In the genomic region with DNA sequence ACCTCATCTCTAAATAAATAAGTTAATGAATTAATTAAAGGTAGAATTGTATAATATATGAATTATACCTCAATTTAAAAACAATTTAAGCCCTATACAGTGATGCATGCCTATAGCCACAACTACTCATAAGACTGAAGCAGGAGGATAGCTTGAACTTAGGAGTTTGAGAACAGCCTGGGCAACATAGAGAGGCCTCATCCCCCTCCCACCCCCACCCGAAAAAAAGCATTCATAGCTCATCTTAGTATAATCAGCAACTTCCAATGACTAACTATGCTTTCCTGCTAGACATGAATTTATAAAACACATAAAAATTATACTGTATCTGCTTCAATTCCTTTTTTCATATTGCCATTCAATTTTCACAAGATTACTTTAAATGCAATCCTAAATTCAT, we compare ENCODE assay signal across 7 cellular contexts. TPM values are rescaled to one million over a fixed set of nuclear protein-coding genes. Genes with fewer than 3 reads are reported as not detected.
DNase-seq lines count a peak whose midpoint lies in the region; ATAC-seq and TF ChIP-seq lines count a peak whose summit lies in the region.

No MANE protein-coding gene starts in this region.

- DNase-seq in H7, result no peak
- no peak for DNase-seq in endodermal cell
- no peak for DNase-seq in trophoblast cell
- no peak for DNase-seq in HEK293T (ENCODE audit: extremely low spot score)
- no peak for DNase-seq in iPS-NIHi11 (ENCODE audit: low spot score)

- peaks cover 33% of the 10 kb centered on the region for H3K4me1 ChIP-seq in OCI-LY1 (ENCODE audit: insufficient read depth, low read length, severe bottlenecking)
- H3K4me1 ChIP-seq in endodermal cell (ENCODE audit: control insufficient read depth, insufficient read depth, low read length), result no peaks in the 10 kb centered on the region
- H3K4me1 ChIP-seq in trophoblast cell (ENCODE audit: control insufficient read depth in 1 of 2, insufficient read depth in 2 of 2, low read length in 2 of 2), result peaks cover 0 to 2% of the 10 kb centered on the region in 2 experiments

- H3K18ac ChIP-seq in trophoblast cell (ENCODE audit: low read length), result no peak overlapping the region

- H3K9me3 ChIP-seq in OCI-LY1 (ENCODE audit: low read length) (no peaks in the 10 kb centered on the region), endodermal cell (ENCODE audit: control insufficient read depth, low read length) (no peaks in the 10 kb centered on the region), trophoblast cell (ENCODE audit: insufficient read depth, low read depth, low read length) (no peaks in the 10 kb centered on the region)

- H3K79me1 ChIP-seq in trophoblast cell (ENCODE audit: low read length), result peaks cover 13% of the 10 kb centered on the region

- no peak overlapping the region for H2BK120ac ChIP-seq in trophoblast cell (ENCODE audit: insufficient read depth, low read length, poor library complexity)

- H3K4me3 ChIP-seq in H7 (ENCODE audit: insufficient read depth, low read depth, low read length), result peak overlapping the region; percentile 98
- H3K4me3 ChIP-seq in OCI-LY1 (ENCODE audit: low read depth, low read length, poor library complexity, severe bottlenecking), result peak overlapping the region; percentile 89
- H3K4me3 ChIP-seq in endodermal cell (ENCODE audit: low read length), result peak overlapping the region; percentile 97
- H3K4me3 ChIP-seq in trophoblast cell (ENCODE audit: low read depth, low read length), result no peak overlapping the region

- no peak overlapping the region for H3K23ac ChIP-seq in trophoblast cell (ENCODE audit: low read length)

- no peak overlapping the region for H2BK5ac ChIP-seq in trophoblast cell (ENCODE audit: low read depth, low read length, poor library complexity)

- peak overlapping the region; percentile 96 for H3K4me3 Mint-ChIP-seq in endodermal cell

- H3K27ac Mint-ChIP-seq in endodermal cell, result no peak overlapping the region

- H3K27me3 ChIP-seq in H7 (ENCODE audit: control insufficient read depth, insufficient read depth, low read length) (no peaks in the 10 kb centered on the region), OCI-LY1 (ENCODE audit: insufficient read depth, low read length) (no peaks in the 10 kb centered on the region), endodermal cell (ENCODE audit: control insufficient read depth, insufficient read depth, low read length, poor library complexity, severe bottlenecking) (no peaks in the 10 kb centered on the region), trophoblast cell (ENCODE audit: insufficient read depth, low read length) (no peaks in the 10 kb centered on the region)

- peak overlapping the region; percentile 75 for H3K27ac ChIP-seq in OCI-LY1 (ENCODE audit: low read depth, low read length, poor library complexity, severe bottlenecking)
- no peak overlapping the region for H3K27ac ChIP-seq in endodermal cell (ENCODE audit: low read depth, low read length)
- H3K27ac ChIP-seq in trophoblast cell (ENCODE audit: low read depth, low read length), result no peak overlapping the region

- no peak overlapping the region for H4K91ac ChIP-seq in trophoblast cell (ENCODE audit: low read depth, low read length)

- CTCF ChIA-PET in HEK293T (lab: Yijun Ruan, JAX), result interaction anchor here (0.5 to 0.8 kb wide), 2 partner anchors 106 to 704 kb away, joined by 3 read pairs; no protein-coding TSS in a partner anchor

- H3K4me2 ChIP-seq in OCI-LY1 (ENCODE audit: low read length), result peak overlapping the region; percentile 86
- peak overlapping the region; percentile 37 for H3K4me2 ChIP-seq in trophoblast cell (ENCODE audit: low read length)

- H2AK5ac ChIP-seq in trophoblast cell (ENCODE audit: low read length), result no peak overlapping the region

- H3K36me3 ChIP-seq in H7 (replicated peaks; ENCODE audit: control insufficient read depth, insufficient read depth, low read length), result peaks cover 2% of the 10 kb centered on the region; the same call in 1 of the 2 replicates
- H3K36me3 ChIP-seq in OCI-LY1 (ENCODE audit: insufficient read depth, low read length), result peaks cover 16% of the 10 kb centered on the region
- peaks cover 17% of the 10 kb centered on the region for H3K36me3 ChIP-seq in endodermal cell (ENCODE audit: control insufficient read depth, insufficient read depth, low read length)
- no peaks in the 10 kb centered on the region for H3K36me3 ChIP-seq in trophoblast cell (ENCODE audit: control insufficient read depth in 1 of 2, insufficient read depth in 2 of 2, low read length in 2 of 2)

- no peak overlapping the region for H3K4ac ChIP-seq in trophoblast cell (ENCODE audit: low read depth, low read length)

- H3K4me1 Mint-ChIP-seq in endodermal cell, result peaks cover 9% of the 10 kb centered on the region

- H2BK12ac ChIP-seq in trophoblast cell (ENCODE audit: low read length), result no peak overlapping the region

- H3K27me3 Mint-ChIP-seq in endodermal cell (ENCODE audit: insufficient read depth), result no peaks in the 10 kb centered on the region

- no peaks in the 10 kb centered on the region for H3F3A ChIP-seq in OCI-LY1 (ENCODE audit: insufficient read depth, low read length)

- POLR2A ChIA-PET in HEK293T (lab: Yijun Ruan, JAX), result interaction anchor here (0.7 to 1.4 kb wide), 3 partner anchors 28 to 75 kb away, joined by 3 to 4 read pairs (median 3); no protein-coding TSS in a partner anchor

- peak overlapping the region; percentile 94 for H3K9ac ChIP-seq in OCI-LY1 (ENCODE audit: low read length)
- peak overlapping the region; percentile 95 for H3K9ac ChIP-seq in endodermal cell (ENCODE audit: extremely low read depth, low read length, poor library complexity, severe bottlenecking)
- H3K9ac ChIP-seq in trophoblast cell (ENCODE audit: low read length), result no peak overlapping the region

- no peak overlapping the region for H4K12ac ChIP-seq in trophoblast cell (ENCODE audit: low read depth, low read length)

- H4K20me1 ChIP-seq in OCI-LY1 (ENCODE audit: insufficient read depth, low read length), result no peaks in the 10 kb centered on the region

- H2AFZ ChIP-seq in OCI-LY1 (ENCODE audit: low read length) (no peak overlapping the region), trophoblast cell (ENCODE audit: insufficient read depth, low read length, poor library complexity) (no peak overlapping the region)

- no peaks in the 10 kb centered on the region for H3K9me2 ChIP-seq in OCI-LY1 (ENCODE audit: low read depth, low read length)

- H4K8ac ChIP-seq in trophoblast cell (ENCODE audit: low read depth, low read length), result no peak overlapping the region

- WGBS in endodermal cell (ENCODE audit: insufficient coverage in 1 of 2, insufficient read length in 1 of 2), 2 experiments, result 0 to 6% methylated on average over 1 of the region's 1 CpG
- WGBS in trophoblast cell (ENCODE audit: extremely low coverage, insufficient coverage, insufficient read length), result no CpG with 5 or more reads among the region's 1 CpG

- no peak overlapping the region for H3K14ac ChIP-seq in trophoblast cell (ENCODE audit: low read length)

- no peaks in the 10 kb centered on the region for H3K9me3 Mint-ChIP-seq in endodermal cell

- H3K36me3 Mint-ChIP-seq in endodermal cell (ENCODE audit: low read depth), result peaks cover 11% of the 10 kb centered on the region

- H3K79me2 ChIP-seq in OCI-LY1 (ENCODE audit: insufficient read depth, low read length) (peaks cover 38% of the 10 kb centered on the region), trophoblast cell (ENCODE audit: control insufficient read depth, insufficient read depth, low read length, poor library complexity) (peaks cover 8% of the 10 kb centered on the region)

- TF ChIP-seq CTCF in OCI-LY1 (IDR thresholded peaks at IDR 0.05; ENCODE audit: low read length) (no peak), endodermal cell (conservative IDR thresholded peaks at IDR 0.05) (no peak)

- no peak for ATAC-seq in esophagus mucosa

TF ChIP-seq in HEK293T, 16 proteins besides CTCF, POLR2A, EP300 and RAD21:
- TF ChIP-seq L3MBTL2 (conservative IDR thresholded peaks at IDR 0.05) (no peak), ARNT (IDR thresholded peaks at IDR 0.05) (no peak), BHLHE40 (IDR thresholded peaks at IDR 0.05; ENCODE audit: borderline replicate concordance) (no peak)
TF ChIP-seq in HEK293T: peak in this region for 0.

RNA-seq across cellular contexts. Expression of a gene that starts 1.6 kb away (rescaled TPM):
- 47.3 and 64.3 TPM in 2 replicates for total RNA-seq in H7 (2014; rRNA removed; shearing (Covaris generic))
- 10 to 100 TPM; 77.3 to 95.9 TPM for total RNA-seq in endodermal cell
- polyA plus RNA-seq in endodermal cell (2013, experiment 1 of 2), result 23.5 TPM
- 24.7 TPM for polyA plus RNA-seq in endodermal cell (2013, experiment 2 of 2)
- polyA plus RNA-seq in trophoblast cell (2013), result 12.4 and 12.6 TPM in 2 replicates
- 41.1 TPM for total RNA-seq in esophagus mucosa
